11 cellular contexts compared by ENCODE assay signal in the genomic region with DNA sequence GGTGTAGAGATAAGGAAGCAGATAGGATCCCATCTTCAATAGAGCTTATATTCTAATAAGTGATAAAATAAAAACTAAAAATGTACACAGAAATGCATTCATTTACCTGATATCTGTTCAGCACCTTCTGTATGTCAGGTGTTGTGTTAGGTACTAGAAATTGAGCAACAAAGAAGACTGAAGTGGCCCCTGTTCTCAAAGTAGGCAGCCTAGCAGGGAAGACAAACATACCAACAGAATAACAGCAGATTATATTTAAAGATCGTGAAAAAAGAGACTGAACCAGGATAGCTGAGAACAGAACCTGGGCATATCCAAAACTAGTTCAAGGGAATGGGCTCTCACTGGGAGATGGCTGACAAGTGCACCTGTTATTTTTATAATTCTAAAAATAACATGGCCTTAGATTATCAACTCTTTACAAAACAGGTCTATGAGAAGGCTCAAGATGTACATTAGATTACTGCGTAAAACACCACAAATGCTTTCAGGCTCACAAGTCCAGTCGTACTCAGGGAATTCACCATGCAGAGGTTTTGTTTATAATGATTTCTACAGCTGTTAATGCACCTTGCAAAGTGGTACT. TPM values are rescaled to one million over a fixed set of nuclear protein-coding genes. Genes with fewer than 3 reads are reported as not detected.
A peak's percentile ranks its signal among the peaks of the same experiment; 100 is the strongest.
DNase-seq lines count a peak whose midpoint lies in the region; ATAC-seq and TF ChIP-seq lines count a peak whose summit lies in the region.
"Had no signal": no experiment of that assay in that cellular context is flagged by ENCODE, and none has a peak within 500 bp of the region (broad histone marks: within the 10 kb centered on the region; RNA-seq: fewer than 3 reads in every experiment).

No MANE protein-coding gene starts in this region.

- H3K27me3 Mint-ChIP-seq in activated T-cell treated with anti-CD3 and anti-CD28 coated beads, Interleukin-2, amount 50 U/mL, for 72 hours (ENCODE audit: low read depth): no peaks in the 10 kb centered on the region

- no peak for ATAC-seq in activated T-cell treated with anti-CD3 and anti-CD28 coated beads, Interleukin-2, amount 50 U/mL, for 72 hours (replicated peaks in 1 of 2)
- ATAC-seq in left lung: peak; percentile 48
- ATAC-seq in thoracic aorta (ENCODE audit: insufficient number of reproducible peaks, low FRiP score, low read depth): no peak

- H3K4me1 ChIP-seq in ascending aorta (peaks cover 14 to 55% of the 10 kb centered on the region in 2 donors), left lung (peaks cover 39 to 63% of the 10 kb centered on the region in 2 donors), thoracic aorta (ENCODE audit: control insufficient read depth in 1 of 2, low read depth in 2 of 2) (peaks cover 43 to 79% of the 10 kb centered on the region in 2 donors)

- peak overlapping the region in 1 of 2 donors; percentile 57 for H3K4me3 Mint-ChIP-seq in activated T-cell treated with anti-CD3 and anti-CD28 coated beads, Interleukin-2, amount 50 U/mL, for 72 hours

- no peaks in the 10 kb centered on the region for H3K9me3 Mint-ChIP-seq in activated T-cell treated with anti-CD3 and anti-CD28 coated beads, Interleukin-2, amount 50 U/mL, for 72 hours

- H3K27ac ChIP-seq in ascending aorta (peak overlapping the region; percentile 85 to 91), left lung (peak overlapping the region; percentile 73 to 92), thoracic aorta (peak overlapping the region; percentile 92 to 99)

- H3K36me3 ChIP-seq in ascending aorta (no peaks in the 10 kb centered on the region), left lung (no peaks in the 10 kb centered on the region), thoracic aorta (no peaks in the 10 kb centered on the region)

- H3K9me3 ChIP-seq in ascending aorta: no peaks in the 10 kb centered on the region
- H3K9me3 ChIP-seq in left lung: no peaks in the 10 kb centered on the region
- no peaks in the 10 kb centered on the region for H3K9me3 ChIP-seq in thoracic aorta

- H3K27me3 ChIP-seq in ascending aorta: no peaks in the 10 kb centered on the region
- no peaks in the 10 kb centered on the region for H3K27me3 ChIP-seq in left lung
- no peaks in the 10 kb centered on the region for H3K27me3 ChIP-seq in thoracic aorta (replicated peaks; ENCODE audit: insufficient read depth)

- intact Hi-C loops in ascending aorta (cut with DNase I) (loop anchor here (5.0 kb wide), 1 partner anchor 495 kb away; the partner anchor contains the start of gene ARID2), left lung (cut with DNase I) (no loop called here)

- H3K4me1 Mint-ChIP-seq in activated T-cell treated with anti-CD3 and anti-CD28 coated beads, Interleukin-2, amount 50 U/mL, for 72 hours (ENCODE audit: low read depth): peaks cover 55% of the 10 kb centered on the region

- no peaks in the 10 kb centered on the region for H3K36me3 Mint-ChIP-seq in activated T-cell treated with anti-CD3 and anti-CD28 coated beads, Interleukin-2, amount 50 U/mL, for 72 hours (ENCODE audit: insufficient read depth in 2 of 2)

- TF ChIP-seq CTCF in ascending aorta (IDR thresholded peaks at IDR 0.05) (no peak), left lung (IDR thresholded peaks at IDR 0.05) (no peak), thoracic aorta (IDR thresholded peaks at IDR 0.05) (no peak)

- no peak for DNase-seq in activated T-cell treated with anti-CD3 and anti-CD28 coated beads, Interleukin-2, amount 50 U/mL, for 72 hours
- DNase-seq in activated T-cell treated with anti-CD3 and anti-CD28 coated beads for 4 hours (no peak), ascending aorta (ENCODE audit: low spot score in 2 of 2) (no peak), left lung (no peak), thoracic aorta (ENCODE audit: low spot score) (no peak), NCI-H2029 treated with DMSO at 0.1 percent for 48 hours (lab: John Stamatoyannopoulos, UW) (no peak), RPMI8226 (no peak), iPS-NIHi11 (ENCODE audit: low spot score) (no peak)
- DNase-seq: AML-193; hippocampal formation; NK-92 treated with Interleukin-12 subunit alpha and Interleukin-12 subunit beta, amount 100 ng/mL, for 24 hours had no signal

- H3K4me3 ChIP-seq in ascending aorta (peak overlapping the region in 1 of 2 donors; percentile 1), left lung (no peak overlapping the region), thoracic aorta (peak overlapping the region; percentile 6)

- H3K27ac Mint-ChIP-seq in activated T-cell treated with anti-CD3 and anti-CD28 coated beads, Interleukin-2, amount 50 U/mL, for 72 hours: peak overlapping the region; percentile 58

RNA-seq across cellular contexts. Expression of gene ANO6, which starts 16.3 kb away (rescaled TPM):
- 10 to 100 TPM; 25.3 to 27.0 TPM for total RNA-seq in activated T-cell treated with anti-CD3 and anti-CD28 coated beads, Interleukin-2, amount 50 U/mL, for 72 hours
- total RNA-seq in ascending aorta (49.6 TPM), left lung (10 to 100 TPM; 63.8 to 79.7 TPM), thoracic aorta (100 to 1,000 TPM; 114 to 139 TPM)
